ENCODE assay signal across 8 cellular contexts in genomic region chr12:100201604-100202423, GRCh38. TPM values are rescaled to one million over a fixed set of nuclear protein-coding genes. Genes with fewer than 3 reads are reported as not detected.
A peak's percentile ranks its signal among the peaks of the same experiment; 100 is the strongest.
DNase-seq lines count a peak whose midpoint lies in the region; TF ChIP-seq lines count a peak whose summit lies in the region.

No MANE protein-coding gene starts in this region.

- TF ChIP-seq CTCF in AG04450 (IDR thresholded peaks at IDR 0.05; ENCODE audit: low read depth, low read length) (no peak), MCF 10A (IDR thresholded peaks at IDR 0.05; ENCODE audit: unreplicated experiment) (no peak)

- H3K36me3 ChIP-seq in HUES48 (ENCODE audit: control insufficient read depth, insufficient read depth, low read length) (peaks cover 22% of the 10 kb centered on the region), muscle layer of colon (ENCODE audit: insufficient read depth, low read length) (no peaks in the 10 kb centered on the region)

- H3K27ac Mint-ChIP-seq in MCF 10A (ENCODE audit: low read depth, unreplicated experiment): peak overlapping the region; percentile 93

- BruUV-seq in MCF 10A (replicated peaks; lab: Mats Ljungman, UMichigan): no TSS peak

- peak overlapping the region; percentile 99 for H3K4me3 Mint-ChIP-seq in MCF 10A (ENCODE audit: unreplicated experiment)

- peak overlapping the region; percentile 87 for H3K4me3 ChIP-seq in AG04450 (ENCODE audit: low read depth, low read length)
- peak overlapping the region; percentile 90 for H3K4me3 ChIP-seq in HUES48 (ENCODE audit: low read depth, low read length)
- peak overlapping the region; percentile 67 to 80 for H3K4me3 ChIP-seq in muscle layer of colon (ENCODE audit: low read depth in 1 of 2, low read length in 2 of 2)

- no peaks in the 10 kb centered on the region for H3K4me1 ChIP-seq in HUES48 (ENCODE audit: control insufficient read depth, insufficient read depth, low read length)
- H3K4me1 ChIP-seq in muscle layer of colon (ENCODE audit: insufficient read depth, low read length): peaks cover 15% of the 10 kb centered on the region

- POLR2A ChIA-PET in AG04450 (lab: Yijun Ruan, JAX) (interaction anchor here (0.9 kb wide), 1 partner anchor 78 kb away, joined by 3 read pairs; no protein-coding TSS in a partner anchor), MCF 10A (lab: Yijun Ruan, JAX) (interaction anchor here (0.5 to 3.2 kb wide), 8 partner anchors 8 to 1689 kb away, joined by 3 to 24 read pairs (median 8); no protein-coding TSS in a partner anchor)

- peaks cover 36% of the 10 kb centered on the region for H3K36me3 Mint-ChIP-seq in MCF 10A (ENCODE audit: insufficient read depth, unreplicated experiment)

- intact Hi-C loops in MCF 10A (cut with micrococcal nuclease): loop anchor here (2.0 to 5.0 kb wide), 2 partner anchors 75 to 391 kb away; no protein-coding TSS in a partner anchor

- H3K27me3 ChIP-seq in AG04450 (ENCODE audit: control insufficient read depth, insufficient read depth, low read length): no peaks in the 10 kb centered on the region
- H3K27me3 ChIP-seq in HUES48 (ENCODE audit: control insufficient read depth, insufficient read depth, low read length): no peaks in the 10 kb centered on the region
- no peaks in the 10 kb centered on the region for H3K27me3 ChIP-seq in muscle layer of colon (ENCODE audit: control insufficient read depth in 1 of 2, insufficient read depth in 2 of 2, low read length in 2 of 2)

- DNase-seq in AG04450 (ENCODE audit: low read depth, low spot score) (no peak), MCF 10A (ENCODE audit: unreplicated experiment) (no peak), GM19240 (ENCODE audit: insufficient read length, low spot score) (no peak), NCI-H510A (lab: John Stamatoyannopoulos, UW) (no peak), HuH-7.5 (ENCODE audit: low spot score) (no peak), DMS53 treated with DMSO at 0.1 percent for 48 hours (lab: John Stamatoyannopoulos, UW; ENCODE audit: unreplicated experiment) (no peak)

- H3K27ac ChIP-seq in AG04450 (ENCODE audit: low read depth, low read length) (no peak overlapping the region), HUES48 (ENCODE audit: low read depth, low read length) (no peak overlapping the region), muscle layer of colon (ENCODE audit: low read depth, low read length) (no peak overlapping the region)

- H3K9ac ChIP-seq in HUES48 (ENCODE audit: low read depth, low read length) (no peak overlapping the region), muscle layer of colon (ENCODE audit: low read length) (no peak overlapping the region)

- H3K4me1 Mint-ChIP-seq in MCF 10A (ENCODE audit: insufficient read depth, unreplicated experiment): peaks cover 10% of the 10 kb centered on the region

- no peaks in the 10 kb centered on the region for H3K9me3 Mint-ChIP-seq in MCF 10A (ENCODE audit: unreplicated experiment)

- CTCF ChIA-PET in AG04450 (lab: Charles Lee) (interaction anchor here (0.8 to 1.0 kb wide), 2 partner anchors 33 to 47 kb away, joined by 3 to 4 read pairs; no protein-coding TSS in a partner anchor), MCF 10A (lab: Yijun Ruan, JAX) (interaction anchor here (0.6 to 1.2 kb wide), 7 partner anchors 13 to 144 kb away, joined by 3 to 6 read pairs (median 4); no protein-coding TSS in a partner anchor)

- no peaks in the 10 kb centered on the region for H3K27me3 Mint-ChIP-seq in MCF 10A (ENCODE audit: insufficient read depth, unreplicated experiment)

- H3K9me3 ChIP-seq in AG04450 (ENCODE audit: control insufficient read depth, insufficient read depth, low read length) (no peaks in the 10 kb centered on the region), HUES48 (ENCODE audit: control insufficient read depth, insufficient read depth, low read length) (no peaks in the 10 kb centered on the region), muscle layer of colon (ENCODE audit: low read length) (no peaks in the 10 kb centered on the region)

RNA-seq across cellular contexts. Expression of gene ACTR6, which starts 1.2 kb away (rescaled TPM):
- 15.2 and 23.8 TPM in 2 replicates for polyA plus RNA-seq in AG04450 (2011; rRNA removed)
- 6.1 and 10.4 TPM in 2 replicates for polyA minus RNA-seq in AG04450 (2011; rRNA and poly(A)+ RNA removed)
- 26.4 and 28.8 TPM in 2 replicates for total RNA-seq in MCF 10A (2022)

RNA-seq across cellular contexts. Expression of gene BLTP3B, which starts 59.1 kb away (rescaled TPM):
- polyA plus RNA-seq in AG04450 (2011; rRNA removed): 21.2 and 28.9 TPM in 2 replicates
- polyA minus RNA-seq in AG04450 (2011; rRNA and poly(A)+ RNA removed): 27.1 and 47.8 TPM in 2 replicates
- total RNA-seq in MCF 10A (2022): 17.7 and 20.1 TPM in 2 replicates
